1 cellular context compared by ENCODE assay signal in genomic region chr19:23436944-23437343, GRCh38.
TF ChIP-seq lines count a peak whose summit lies in the region.

No MANE protein-coding gene starts in this region.

TF ChIP-seq in A549, 52 proteins besides CTCF, POLR2A, EP300 and RAD21 (continued from another document):
- TF ChIP-seq CHD2 (IDR thresholded peaks at IDR 0.05; ENCODE audit: low read length, partially characterized antibody) = no peak
- TF ChIP-seq E2F6 (IDR thresholded peaks at IDR 0.05; ENCODE audit: borderline replicate concordance, low read depth) = no peak
- TF ChIP-seq CBX8 (IDR thresholded peaks at IDR 0.05) = no peak
- no peak for TF ChIP-seq BCL3 (IDR thresholded peaks at IDR 0.05)
- TF ChIP-seq ZC3H11A (IDR thresholded peaks at IDR 0.05) = no peak
- TF ChIP-seq ELK1 (IDR thresholded peaks at IDR 0.05; ENCODE audit: low read depth, low read length) = no peak
- no peak for TF ChIP-seq FOXS1 (CRISPR knock-in tag; IDR thresholded peaks at IDR 0.05)
- TF ChIP-seq TFCP2L1 (CRISPR knock-in tag; IDR thresholded peaks at IDR 0.05) = no peak
